ENCODE assay signal across 12 cellular contexts in the genomic region with DNA sequence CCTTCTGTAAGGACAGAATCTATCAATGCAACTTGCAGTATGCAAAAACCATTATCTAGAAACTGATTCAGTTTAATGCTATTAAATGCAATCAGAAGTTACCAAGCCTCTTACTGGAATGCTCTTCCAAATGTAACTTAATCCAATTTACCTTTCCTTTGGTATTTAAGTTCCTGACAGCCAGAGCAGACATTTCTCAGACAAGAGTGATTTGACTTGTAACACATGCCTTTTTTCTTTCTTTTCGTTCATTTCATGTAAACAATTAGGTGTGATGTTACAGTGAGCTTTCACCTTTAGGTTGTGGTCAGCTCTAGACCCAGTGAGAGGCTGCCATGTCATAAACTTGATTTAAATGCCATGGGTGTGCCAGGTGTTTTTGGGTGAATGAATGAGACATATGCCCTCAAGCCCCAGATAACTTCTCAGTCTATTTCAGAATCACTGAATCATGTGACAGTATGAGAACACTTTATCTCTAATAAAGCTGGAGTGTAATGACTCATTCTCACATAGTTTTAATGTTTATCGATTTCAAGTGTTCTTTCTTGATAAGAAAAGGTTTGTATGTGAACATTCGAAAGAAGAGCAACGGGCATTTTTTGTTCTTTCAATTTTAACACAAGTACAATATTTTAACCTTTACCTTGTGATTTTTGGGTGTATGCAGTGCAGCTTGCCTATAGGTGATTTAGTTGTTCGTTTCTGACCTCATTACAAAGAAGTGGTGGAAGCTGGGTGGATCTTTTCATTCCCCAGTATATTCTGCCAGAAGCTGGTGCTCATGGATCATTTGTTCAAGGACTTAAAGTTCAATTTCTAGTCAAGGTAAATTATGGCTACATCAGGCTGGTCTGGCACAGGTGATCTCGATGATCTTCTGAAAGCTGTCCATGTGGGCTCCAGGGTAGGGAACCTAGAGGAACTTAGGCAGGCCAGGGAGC.
DNase-seq lines count a peak whose midpoint lies in the region; TF ChIP-seq lines count a peak whose summit lies in the region.
"Had no signal": no experiment of that assay in that cellular context is flagged by ENCODE, and none has a peak within 500 bp of the region (broad histone marks: within the 10 kb centered on the region; RNA-seq: fewer than 3 reads in every experiment).

No MANE protein-coding gene starts in this region.

- TF ChIP-seq CTCF in RWPE1 (conservative IDR thresholded peaks at IDR 0.05; ENCODE audit: low read depth) (no peak), fibroblast of the aortic adventitia (IDR thresholded peaks at IDR 0.05; ENCODE audit: insufficient read depth, low read length) (no peak)

- peak; percentile 25 for DNase-seq in DMS53 (lab: John Stamatoyannopoulos, UW)
- DNase-seq in DMS53 treated with DMSO at 0.1 percent for 48 hours (lab: John Stamatoyannopoulos, UW; ENCODE audit: unreplicated experiment), result no peak
- DNase-seq in RWPE1 (ENCODE audit: low spot score), result peak; percentile 83
- DNase-seq in fibroblast of the aortic adventitia (ENCODE audit: low read depth), result peak; percentile 46
- DNase-seq in putamen (ENCODE audit: low spot score), result peak; percentile 29
- no peak for DNase-seq in AG08395 (ENCODE audit: low spot score)
- no peak for DNase-seq in activated T-cell treated with anti-CD3 and anti-CD28 coated beads, Interleukin-2, amount 50 U/mL, for 1 hour
- no peak for DNase-seq in NCI-H1436 (lab: John Stamatoyannopoulos, UW)
- DNase-seq: activated naive CD8-positive, alpha-beta T cell treated with anti-CD3 and anti-CD28 coated beads for 36 hours; NCI-H1417 treated with DMSO at 0.1 percent for 48 hours had no signal

- POLR2A ChIA-PET in RWPE1 (lab: Yijun Ruan, JAX; ENCODE audit: low non-redundant PET), result no interaction called here

- CTCF ChIA-PET in RWPE1 (lab: Yijun Ruan, JAX), result interaction anchor here (0.6 kb wide), 1 partner anchor 272 kb away, joined by 3 read pairs; no protein-coding TSS in a partner anchor

- no peak overlapping the region for H3K27ac ChIP-seq in RWPE1
- H3K27ac ChIP-seq: 22Rv1, tibial nerve had no signal

- H3K4me3 ChIP-seq in fibroblast of the aortic adventitia (ENCODE audit: low read depth, low read length), result no peak overlapping the region
- H3K4me3 ChIP-seq: tibial nerve had no signal

Comparison
In these comparisons a context has a peak if more than half of its experiments do, and no peak if none do; other contexts are left out.
1. DNase-seq: peak in DMS53 (single experiment), RWPE1 (single experiment), fibroblast of the aortic adventitia (single experiment) and putamen (single experiment); none in DMS53 treated with DMSO at 0.1 percent for 48 hours (single experiment), AG08395 (single experiment), activated T-cell treated with anti-CD3 and anti-CD28 coated beads, Interleukin-2, amount 50 U/mL, for 1 hour (single experiment) and NCI-H1436 (single experiment).